8 cellular contexts compared by ENCODE assay signal in the genomic region with DNA sequence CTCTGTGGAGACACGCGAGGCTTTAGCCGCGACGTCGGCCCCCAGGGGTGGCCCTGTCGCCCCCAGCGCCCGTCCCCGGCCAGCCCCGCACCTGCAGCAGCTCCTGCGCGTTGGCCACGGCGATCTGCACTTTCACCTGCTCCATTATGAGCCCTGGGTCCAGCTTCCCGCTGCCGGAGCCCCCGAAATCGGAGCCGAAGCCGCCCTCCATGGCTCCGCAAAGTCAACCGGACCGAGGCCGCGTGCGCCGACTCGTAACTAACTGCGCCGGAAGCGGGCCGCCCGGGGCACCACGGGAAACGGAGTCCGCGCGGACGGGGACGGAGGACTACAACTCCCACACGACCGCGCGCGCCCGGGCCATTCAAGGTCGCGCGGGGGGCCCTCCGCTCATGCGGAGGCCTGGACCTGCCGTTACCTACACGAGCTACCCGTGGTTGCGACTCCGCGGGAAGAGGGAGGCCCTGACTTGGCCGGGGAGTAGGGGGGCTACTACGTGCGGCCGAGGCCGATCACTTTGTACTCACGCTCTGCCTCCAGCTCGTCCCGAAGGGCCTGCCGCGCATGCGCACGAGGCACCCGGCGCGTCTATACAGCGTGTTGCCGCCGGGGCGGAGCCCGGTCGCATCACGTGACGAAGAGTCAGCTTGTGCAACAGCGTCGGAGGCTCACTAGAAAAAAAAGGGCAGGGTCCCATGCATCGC. TPM values are rescaled to one million over a fixed set of nuclear protein-coding genes. Genes with fewer than 3 reads are reported as not detected.
DNase-seq lines count a peak whose midpoint lies in the region; ATAC-seq and TF ChIP-seq lines count a peak whose summit lies in the region.

TIMM13 (minus strand) TSS at position 264 of the 704 bp plus-strand sequence; CDS start at position 211, 53 bp downstream.

- TF ChIP-seq POLR2A in prostate gland (IDR thresholded peaks at IDR 0.05): peak; percentile 79

- H3K27me3 ChIP-seq in left ventricle myocardium inferior (ENCODE audit: low read depth) (no peaks in the 10 kb centered on the region), prostate gland (replicated peaks; ENCODE audit: insufficient read depth) (no peaks in the 10 kb centered on the region)

- no peaks in the 10 kb centered on the region for H3K9me3 ChIP-seq in left ventricle myocardium inferior (replicated peaks)
- no peaks in the 10 kb centered on the region for H3K9me3 ChIP-seq in prostate gland

- H3K36me3 ChIP-seq in left ventricle myocardium inferior (peaks cover 37% of the 10 kb centered on the region), prostate gland (peaks cover 0 to 3% of the 10 kb centered on the region in 2 donors)

- WGBS in prostate gland: 1% methylated on average over 57 of the region's 84 CpGs

- TF ChIP-seq CTCF in left ventricle myocardium inferior (IDR thresholded peaks at IDR 0.05; ENCODE audit: borderline replicate concordance) (no peak), prostate gland (IDR thresholded peaks at IDR 0.05) (peak in 1 of 4 experiments; percentile 19)

- intact Hi-C loops in left ventricle myocardium inferior (cut with micrococcal nuclease) (no loop called here), prostate gland (cut with DNase I) (no loop called here)

- ATAC-seq in GM18502 (IDR thresholded peaks at IDR 0.05; ENCODE audit: poor library complexity, unreplicated experiment) (peak; percentile 74), HG02943 (IDR thresholded peaks at IDR 0.05; ENCODE audit: low read depth, unreplicated experiment) (peak; percentile 70)

- DNase-seq in NCI-H187 treated with DMSO at 0.1 percent for 48 hours (lab: John Stamatoyannopoulos, UW): peak; percentile 82
- DNase-seq in T-helper 2 cell: peak; percentile 92 to 97 (median 95)
- peak; percentile 72 to 100 (median 94) for DNase-seq in amygdala (lab: John Stamatoyannopoulos, UW)
- DNase-seq in left ventricle myocardium inferior: peak; percentile 96
- peak; percentile 94 for DNase-seq in prostate gland (ENCODE audit: low spot score)
- peak; percentile 96 for DNase-seq in ureter (ENCODE audit: low spot score)

- peak within 1 kb of the TSS; percentile 96 for H3K27ac ChIP-seq in left ventricle myocardium inferior (replicated peaks)
- peak within 1 kb of the TSS; percentile 97 to 99 for H3K27ac ChIP-seq in prostate gland

- H3K4me1 ChIP-seq in left ventricle myocardium inferior (peaks cover 58% of the 10 kb centered on the region), prostate gland (replicated peaks) (peaks cover 15% of the 10 kb centered on the region)

- H3K4me3 ChIP-seq in left ventricle myocardium inferior (peak within 1 kb of the TSS; percentile 76), prostate gland (peak within 1 kb of the TSS; percentile 92)

RNA-seq across cellular contexts. Expression of gene TIMM13, which starts in this region (rescaled TPM):
- total RNA-seq in left ventricle myocardium inferior (87.7 TPM), prostate gland (10 to 100 TPM; 52.0 to 52.3 TPM), ureter (87.0 TPM)

Comparison
In these comparisons a context has a peak if more than half of its experiments do, and no peak if none do; other contexts are left out.
1. Peak in every context shown above with its lines: DNase-seq, ATAC-seq, H3K4me3 ChIP-seq and H3K27ac ChIP-seq.